Comparison of ENCODE assay signal across 23 cellular contexts in genomic region chr18:58903533-58903932, GRCh38.
"Had no signal": no experiment of that assay in that cellular context is flagged by ENCODE, and none has a peak within 500 bp of the region (broad histone marks: within the 10 kb centered on the region; RNA-seq: fewer than 3 reads in every experiment).

No MANE protein-coding gene starts in this region.

- H3K9me3 Mint-ChIP-seq: activated CD4-positive, alpha-beta memory T cell treated with anti-CD3 and anti-CD28 coated beads for 36 hours; activated CD4-positive, alpha-beta T cell treated with anti-CD3 and anti-CD28 coated beads, Interleukin-2, amount 10 ng/mL, durations not matched to agents 7 days and 5 days; activated naive CD4-positive, alpha-beta T cell treated with anti-CD3 and anti-CD28 coated beads for 36 hours; activated T-cell treated with anti-CD3 and anti-CD28 coated beads, Interleukin-2, amount 50 U/mL, for 4 hours; T-cell had no signal

- H3K27ac ChIP-seq: body of pancreas had no signal

- DNase-seq: activated CD4-positive, alpha-beta memory T cell treated with anti-CD3 and anti-CD28 coated beads for 36 hours; activated CD4-positive, alpha-beta T cell treated with anti-CD3 and anti-CD28 coated beads, Interleukin-2, amount 10 ng/mL, durations not matched to agents 7 days and 5 days; activated CD4-positive, CD25-positive, alpha-beta regulatory T cell; activated CD8-positive, alpha-beta memory T cell treated with anti-CD3 and anti-CD28 coated beads for 24 hours; activated gamma-delta T cell; activated naive CD4-positive, alpha-beta T cell treated with anti-CD3 and anti-CD28 coated beads for 36 hours; activated T-cell treated with anti-CD3 and anti-CD28 coated beads, Interleukin-2, amount 50 U/mL, for 4 hours; body of pancreas; central memory CD4-positive, alpha-beta T cell; IMR-90; KBM-7; NCI-H1048; NCI-H1417 treated with DMSO at 0.1 percent for 48 hours; NCI-H1694; NCI-H2029; NCI-H345; NCI-H510A; NCI-H526 treated with DMSO at 0.1 percent for 48 hours; NCI-H82; SHP77 treated with DMSO at 0.1 percent for 48 hours; T-cell; T1000 had no signal

- H3K27me3 ChIP-seq: body of pancreas had no signal

- H3K27ac Mint-ChIP-seq: activated CD4-positive, alpha-beta memory T cell treated with anti-CD3 and anti-CD28 coated beads for 36 hours; activated CD4-positive, alpha-beta T cell treated with anti-CD3 and anti-CD28 coated beads, Interleukin-2, amount 10 ng/mL, durations not matched to agents 7 days and 5 days; activated naive CD4-positive, alpha-beta T cell treated with anti-CD3 and anti-CD28 coated beads for 36 hours; activated naive CD8-positive, alpha-beta T cell; T-cell had no signal

- H3K4me1 Mint-ChIP-seq: activated CD4-positive, alpha-beta T cell treated with anti-CD3 and anti-CD28 coated beads, Interleukin-2, amount 10 ng/mL, durations not matched to agents 7 days and 5 days; T-cell had no signal

- H3K4me3 Mint-ChIP-seq: activated CD4-positive, alpha-beta memory T cell treated with anti-CD3 and anti-CD28 coated beads for 36 hours; activated CD4-positive, alpha-beta T cell treated with anti-CD3 and anti-CD28 coated beads, Interleukin-2, amount 10 ng/mL, durations not matched to agents 7 days and 5 days; activated naive CD4-positive, alpha-beta T cell treated with anti-CD3 and anti-CD28 coated beads for 36 hours; activated naive CD8-positive, alpha-beta T cell; activated T-cell treated with anti-CD3 and anti-CD28 coated beads, Interleukin-2, amount 50 U/mL, for 4 hours; T-cell had no signal

- ATAC-seq: activated T-cell treated with anti-CD3 and anti-CD28 coated beads, Interleukin-2, amount 50 U/mL, for 4 hours; body of pancreas; T-cell had no signal

- H3K4me1 ChIP-seq: body of pancreas had no signal

- H3K9me3 ChIP-seq: body of pancreas had no signal

- H3K4me3 ChIP-seq: body of pancreas had no signal

- H3K36me3 Mint-ChIP-seq: activated CD4-positive, alpha-beta memory T cell treated with anti-CD3 and anti-CD28 coated beads for 36 hours; activated naive CD8-positive, alpha-beta T cell; T-cell had no signal
